In the genomic region with DNA sequence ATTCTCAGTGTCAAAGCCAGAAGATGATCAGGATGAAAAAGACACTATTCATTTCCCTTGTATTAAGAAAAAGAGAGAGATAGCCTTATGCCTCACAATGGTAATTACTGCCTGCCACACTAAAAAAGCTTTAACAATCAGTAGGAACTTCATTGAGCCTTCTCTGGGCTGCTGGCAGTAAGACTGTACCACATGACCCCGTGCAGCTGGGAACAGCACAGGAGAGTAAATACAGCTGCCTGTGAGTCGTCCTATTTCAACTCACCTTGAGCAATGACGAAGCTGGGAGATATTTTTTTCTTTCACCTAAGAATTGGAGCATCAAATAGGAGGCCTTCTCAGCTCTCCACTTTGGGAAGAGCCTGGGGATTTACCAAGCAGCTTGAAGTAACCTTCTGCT, we compare ENCODE assay signal across 12 cellular contexts.
A peak's percentile ranks its signal among the peaks of the same experiment; 100 is the strongest.
DNase-seq lines count a peak whose midpoint lies in the region; ATAC-seq and TF ChIP-seq lines count a peak whose summit lies in the region.
"Had no signal": no experiment of that assay in that cellular context is flagged by ENCODE, and none has a peak within 500 bp of the region (broad histone marks: within the 10 kb centered on the region; RNA-seq: fewer than 3 reads in every experiment).

No MANE protein-coding gene starts in this region.

- no peak for ATAC-seq in HG02884 (IDR thresholded peaks at IDR 0.05; ENCODE audit: unreplicated experiment)

- no peaks in the 10 kb centered on the region for H3K36me3 ChIP-seq in kidney epithelial cell (ENCODE audit: control insufficient read depth, insufficient read depth, low read length)
- H3K36me3 ChIP-seq: esophagus muscularis mucosa had no signal

- H3K27me3 ChIP-seq in kidney epithelial cell (ENCODE audit: control insufficient read depth, insufficient read depth, low read length) = no peaks in the 10 kb centered on the region
- H3K27me3 ChIP-seq: esophagus muscularis mucosa had no signal

- H3K4me3 ChIP-seq in kidney epithelial cell (ENCODE audit: low read depth, low read length) = no peak overlapping the region
- H3K4me3 ChIP-seq: esophagus muscularis mucosa had no signal

- DNase-seq in COLO668 (lab: John Stamatoyannopoulos, UW; ENCODE audit: unreplicated experiment) (peak; percentile 44), NCI-H1105 treated with DMSO at 0.1 percent for 48 hours (lab: John Stamatoyannopoulos, UW) (peak; percentile 75), NCI-H526 treated with DMSO at 0.1 percent for 48 hours (lab: John Stamatoyannopoulos, UW) (peak; percentile 41), kidney epithelial cell (ENCODE audit: low read depth) (peak; percentile 0), amniotic stem cell (lab: John Stamatoyannopoulos, UW) (no peak), NAMALWA (ENCODE audit: low spot score) (no peak)
- DNase-seq in activated CD4-positive, alpha-beta T cell treated with anti-CD3 and anti-CD28 coated beads for 1 hour = no peak
- DNase-seq: Calu3, Karpas-422, trophoblast cell had no signal

- TF ChIP-seq CTCF in kidney epithelial cell (IDR thresholded peaks at IDR 0.05; ENCODE audit: insufficient read depth, low read length, poor library complexity, severe bottlenecking) = no peak

Comparison
In these comparisons a context has a peak if more than half of its experiments do, and no peak if none do; other contexts are left out.
1. DNase-seq: peak in COLO668 (single experiment), NCI-H1105 treated with DMSO at 0.1 percent for 48 hours (single experiment), NCI-H526 treated with DMSO at 0.1 percent for 48 hours (single experiment) and kidney epithelial cell (single experiment); none in amniotic stem cell (single experiment), NAMALWA (single experiment) and activated CD4-positive, alpha-beta T cell treated with anti-CD3 and anti-CD28 coated beads for 1 hour (single experiment).